14 cellular contexts compared by ENCODE assay signal in the genomic region with DNA sequence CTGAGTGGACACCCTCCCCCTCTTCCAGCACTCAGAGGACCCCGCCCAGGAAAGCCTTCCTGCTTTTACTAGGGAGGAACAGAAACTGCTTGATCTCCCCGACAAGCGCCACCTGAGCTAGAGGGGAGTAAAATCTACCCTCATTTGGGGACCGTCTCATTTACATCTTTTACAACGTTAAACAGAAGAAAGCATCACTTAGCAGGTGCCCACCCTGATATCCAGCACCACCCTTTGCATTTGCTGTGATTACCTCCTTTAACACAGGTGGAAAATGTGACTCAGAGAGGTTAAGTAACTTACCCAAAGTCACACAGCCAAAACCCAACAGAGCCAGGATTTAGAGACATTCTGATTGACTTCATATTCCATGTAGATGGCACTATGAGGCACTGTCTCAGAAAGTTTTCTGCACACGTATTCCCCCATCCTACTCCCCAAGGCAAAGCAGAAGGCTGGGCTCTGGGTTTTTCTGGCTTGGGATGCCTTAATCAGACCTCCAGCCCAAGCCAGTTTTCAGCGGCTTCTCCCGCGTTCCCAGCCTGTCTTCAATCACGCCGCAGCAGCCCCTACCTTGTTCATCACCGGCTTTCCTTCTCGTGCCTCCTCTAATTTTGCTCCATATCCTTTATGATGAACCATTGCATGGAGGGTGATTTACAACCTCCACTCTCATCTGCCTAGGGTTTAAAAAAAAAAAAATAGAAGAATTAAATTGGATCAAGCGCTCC.
DNase-seq lines count a peak whose midpoint lies in the region; ATAC-seq and TF ChIP-seq lines count a peak whose summit lies in the region.
"Had no signal": no experiment of that assay in that cellular context is flagged by ENCODE, and none has a peak within 500 bp of the region (broad histone marks: within the 10 kb centered on the region; RNA-seq: fewer than 3 reads in every experiment).

No MANE protein-coding gene starts in this region.

- H3K36me3 Mint-ChIP-seq in activated naive CD8-positive, alpha-beta T cell: no peaks in the 10 kb centered on the region
- H3K36me3 Mint-ChIP-seq in naive thymus-derived CD8-positive, alpha-beta T cell: peaks cover 0 to 2% (median 0%) of the 10 kb centered on the region in 3 donors

- TF ChIP-seq CTCF in DND-41 (IDR thresholded peaks at IDR 0.05; ENCODE audit: borderline replicate concordance, extremely low read depth, low read length, poor library complexity, severe bottlenecking): no peak

- no peak overlapping the region for H3K27ac ChIP-seq in DND-41 (ENCODE audit: low read length)
- H3K27ac ChIP-seq: SK-N-MC had no signal

- no peak overlapping the region for H2AFZ ChIP-seq in DND-41 (ENCODE audit: low read depth, low read length)

- H3K27me3 Mint-ChIP-seq in activated naive CD8-positive, alpha-beta T cell: no peaks in the 10 kb centered on the region
- no peaks in the 10 kb centered on the region for H3K27me3 Mint-ChIP-seq in naive thymus-derived CD8-positive, alpha-beta T cell
- H3K27me3 Mint-ChIP-seq: activated CD4-positive, alpha-beta T cell treated with anti-CD3 and anti-CD28 coated beads, Interleukin-2, amount 10 ng/mL, durations not matched to agents 7 days and 5 days had no signal

- H3K9ac ChIP-seq in DND-41 (ENCODE audit: low read depth, low read length): no peak overlapping the region

- no peaks in the 10 kb centered on the region for H3K9me3 ChIP-seq in DND-41 (ENCODE audit: insufficient read depth, low read length, severe bottlenecking)
- H3K9me3 ChIP-seq: tibial artery had no signal

- no peaks in the 10 kb centered on the region for H3K9me3 Mint-ChIP-seq in activated naive CD8-positive, alpha-beta T cell (ENCODE audit: low read depth)
- H3K9me3 Mint-ChIP-seq in naive thymus-derived CD8-positive, alpha-beta T cell: no peaks in the 10 kb centered on the region
- H3K9me3 Mint-ChIP-seq: activated CD4-positive, alpha-beta T cell treated with anti-CD3 and anti-CD28 coated beads, Interleukin-2, amount 10 ng/mL, durations not matched to agents 7 days and 5 days had no signal

- no peak overlapping the region for H3K4me3 ChIP-seq in DND-41 (ENCODE audit: low read depth in 1 of 2, low read length in 2 of 2)

- ATAC-seq in DND-41 (ENCODE audit: insufficient read depth, low read depth): no peak
- no peak for ATAC-seq in naive thymus-derived CD8-positive, alpha-beta T cell

- peak overlapping the region; percentile 46 for H3K4me3 Mint-ChIP-seq in activated naive CD8-positive, alpha-beta T cell
- H3K4me3 Mint-ChIP-seq in naive thymus-derived CD8-positive, alpha-beta T cell: peak overlapping the region in 8 of 10 donors; percentile 31 to 85 (median 52)

- no peaks in the 10 kb centered on the region for H3K79me2 ChIP-seq in DND-41 (ENCODE audit: insufficient read depth, low read length)

- peaks cover 4% of the 10 kb centered on the region for H3K27me3 ChIP-seq in DND-41 (ENCODE audit: insufficient read depth, low read length, poor library complexity)
- H3K27me3 ChIP-seq: tibial artery had no signal

- no peaks in the 10 kb centered on the region for H3K36me3 ChIP-seq in DND-41 (ENCODE audit: insufficient read depth, low read length)
- H3K36me3 ChIP-seq: tibial artery had no signal

- peak overlapping the region; percentile 58 for H3K27ac Mint-ChIP-seq in activated naive CD8-positive, alpha-beta T cell
- peak overlapping the region in 6 of 10 donors; percentile 26 to 96 (median 90) for H3K27ac Mint-ChIP-seq in naive thymus-derived CD8-positive, alpha-beta T cell

- POLR2A ChIA-PET in naive thymus-derived CD8-positive, alpha-beta T cell (lab: Charles Lee): interaction anchor here (1.3 kb wide), 1 partner anchor 10 kb away, joined by 4 read pairs; no protein-coding TSS in a partner anchor

- H3K4me1 ChIP-seq in DND-41 (ENCODE audit: insufficient read depth, low read length): peaks cover 20% of the 10 kb centered on the region

- peak overlapping the region; percentile 63 for H3K4me2 ChIP-seq in DND-41 (ENCODE audit: insufficient read depth, low read length)

- H4K20me1 ChIP-seq in DND-41 (ENCODE audit: insufficient read depth, low read length): peaks cover 2% of the 10 kb centered on the region; the same call in 1 of the 2 replicates

- H3K4me1 Mint-ChIP-seq in activated naive CD8-positive, alpha-beta T cell (ENCODE audit: low read depth): peaks cover 26% of the 10 kb centered on the region
- H3K4me1 Mint-ChIP-seq in naive thymus-derived CD8-positive, alpha-beta T cell: peaks cover 14 to 57% (median 23%) of the 10 kb centered on the region in 4 donors

- no peak for DNase-seq in DND-41
- peak; percentile 32 for DNase-seq in GM19238 (ENCODE audit: insufficient read length, low spot score)
- DNase-seq in naive thymus-derived CD8-positive, alpha-beta T cell: no peak
- no peak for DNase-seq in stimulated activated CD4-positive, alpha-beta T cell treated with anti-CD3 and anti-CD28 coated beads, Interleukin-4, amount 100 ng/mL, for 4 hours
- no peak for DNase-seq in HCEC 1CT
- DNase-seq in NK-92 (lab: John Stamatoyannopoulos, UW; ENCODE audit: unreplicated experiment): no peak
- DNase-seq: activated CD4-positive, alpha-beta T cell treated with anti-CD3 and anti-CD28 coated beads, Interleukin-2, amount 10 ng/mL, durations not matched to agents 7 days and 5 days; activated naive CD4-positive, alpha-beta T cell treated with anti-CD3 and anti-CD28 coated beads, Interleukin-2, amount 50 U/mL, for 16 hours; cortex of kidney; NCI-H2081 treated with DMSO at 0.1 percent for 48 hours; NK-92 treated with Interleukin-12 subunit alpha and Interleukin-12 subunit beta, amount 100 ng/mL, for 24 hours; tibial artery had no signal
